7 cellular contexts compared by ENCODE assay signal in genomic region chr2:130571929-130572328, GRCh38. TPM values are rescaled to one million over a fixed set of nuclear protein-coding genes. Genes with fewer than 3 reads are reported as not detected.
"Had no signal": no experiment of that assay in that cellular context is flagged by ENCODE, and none has a peak within 500 bp of the region (broad histone marks: within the 10 kb centered on the region; RNA-seq: fewer than 3 reads in every experiment).

No MANE protein-coding gene starts in this region.

RNA-seq across cellular contexts. Expression of gene CFC1, which starts 27.4 kb away (rescaled TPM):
- total RNA-seq: GM23248, GM23338, H1, HFFc6 had no signal
- polyA plus RNA-seq: GM23248 had no signal

RNA-seq across cellular contexts. Expression of gene POTEJ, which starts 39.3 kb away (rescaled TPM):
- total RNA-seq: GM23248, H1, H4, H7, H9, HFFc6 had no signal
- polyA plus RNA-seq: GM23248, H1 had no signal

RNA-seq across cellular contexts. Expression of gene CFC1B, which starts 50.9 kb away (rescaled TPM):
- total RNA-seq: GM23248, GM23338, H1, H4, H7, H9, HFFc6 had no signal
- polyA plus RNA-seq: GM23248, GM23338 had no signal
